ENCODE assay signal across 1 cellular context in genomic region chr19:37467608-37468090, GRCh38.
TF ChIP-seq lines count a peak whose summit lies in the region.

No MANE protein-coding gene starts in this region.

TF ChIP-seq in WTC11, 78 proteins besides CTCF, POLR2A, EP300 and RAD21 (continued from another document):
- no peak for TF ChIP-seq STAT6 (CRISPR knock-in tag; conservative IDR thresholded peaks at IDR 0.05; ENCODE audit: low read depth)
